11 cellular contexts compared by ENCODE assay signal in genomic region chr3:114449271-114450007, GRCh38.
DNase-seq lines count a peak whose midpoint lies in the region; ATAC-seq, FAIRE-seq and TF ChIP-seq lines count a peak whose summit lies in the region.
"Had no signal": no experiment of that assay in that cellular context is flagged by ENCODE, and none has a peak within 500 bp of the region (broad histone marks: within the 10 kb centered on the region; RNA-seq: fewer than 3 reads in every experiment).

No MANE protein-coding gene starts in this region.

- H3K27ac Mint-ChIP-seq in T-helper 2 cell treated with Interferon-gamma antibody and Interleukin-4, amounts not matched to agents 5 μg/mL and 100 μg/mL, for 36 hours: no peak overlapping the region
- H3K27ac Mint-ChIP-seq: activated naive CD8-positive, alpha-beta T cell treated with anti-CD3 and anti-CD28 coated beads, Interleukin-2, amount 10 ng/mL, durations not matched to agents 7 days and 5 days had no signal

- TF ChIP-seq POLR2A in H54 (IDR thresholded peaks at IDR 0.05; ENCODE audit: low read depth, low read length): no peak

- H3K36me3 ChIP-seq in right atrium auricular region: no peaks in the 10 kb centered on the region
- H3K36me3 ChIP-seq: pancreas had no signal

- H3K4me3 Mint-ChIP-seq in T-helper 2 cell treated with Interferon-gamma antibody and Interleukin-4, amounts not matched to agents 5 μg/mL and 100 μg/mL, for 36 hours: no peak overlapping the region
- H3K4me3 Mint-ChIP-seq: activated naive CD8-positive, alpha-beta T cell treated with anti-CD3 and anti-CD28 coated beads, Interleukin-2, amount 10 ng/mL, durations not matched to agents 7 days and 5 days had no signal

- H3K4me1 ChIP-seq in right atrium auricular region (peaks cover 0 to 59% of the 10 kb centered on the region in 2 donors), right cardiac atrium (ENCODE audit: control insufficient read depth, insufficient read depth, low read length) (no peaks in the 10 kb centered on the region)

- H3K4me1 Mint-ChIP-seq in T-helper 2 cell treated with Interferon-gamma antibody and Interleukin-4, amounts not matched to agents 5 μg/mL and 100 μg/mL, for 36 hours (ENCODE audit: low read depth): no peaks in the 10 kb centered on the region

- H3K9me3 Mint-ChIP-seq in T-helper 2 cell treated with Interferon-gamma antibody and Interleukin-4, amounts not matched to agents 5 μg/mL and 100 μg/mL, for 36 hours: no peaks in the 10 kb centered on the region
- H3K9me3 Mint-ChIP-seq: activated naive CD8-positive, alpha-beta T cell treated with anti-CD3 and anti-CD28 coated beads, Interleukin-2, amount 10 ng/mL, durations not matched to agents 7 days and 5 days had no signal

- H3K27ac ChIP-seq in right atrium auricular region (peak overlapping the region; percentile 35 to 82), right cardiac atrium (ENCODE audit: low read length) (no peak overlapping the region)
- H3K27ac ChIP-seq: hepatocyte had no signal

- no peak for DNase-seq in right atrium auricular region (ENCODE audit: low spot score)
- DNase-seq in right cardiac atrium: no peak
- DNase-seq in NCI-H1048 (lab: John Stamatoyannopoulos, UW): peak; percentile 25
- peak; percentile 70 for DNase-seq in epithelial cell of esophagus (ENCODE audit: low read depth)
- DNase-seq in T-helper 2 cell treated with Interferon-gamma antibody and Interleukin-4, amounts not matched to agents 5 μg/mL and 100 μg/mL, for 36 hours (ENCODE audit: low spot score): no peak
- no peak for DNase-seq in activated naive CD4-positive, alpha-beta T cell treated with anti-CD3 and anti-CD28 coated beads, Interleukin-2, amount 50 U/mL, for 16 hours
- no peak for DNase-seq in anterior cingulate cortex (lab: John Stamatoyannopoulos, UW)
- DNase-seq in H54 (ENCODE audit: insufficient read length, low spot score): no peak
- DNase-seq: activated naive CD8-positive, alpha-beta T cell treated with anti-CD3 and anti-CD28 coated beads, Interleukin-2, amount 10 ng/mL, durations not matched to agents 7 days and 5 days; pancreas had no signal

- intact Hi-C loops in right cardiac atrium (cut with DNase I): no loop called here

- no peaks in the 10 kb centered on the region for H3K9me3 ChIP-seq in right atrium auricular region
- H3K9me3 ChIP-seq in right cardiac atrium (ENCODE audit: control insufficient read depth, low read length): no peaks in the 10 kb centered on the region
- H3K9me3 ChIP-seq: pancreas had no signal

- peaks cover 8% of the 10 kb centered on the region for H3K27me3 Mint-ChIP-seq in T-helper 2 cell treated with Interferon-gamma antibody and Interleukin-4, amounts not matched to agents 5 μg/mL and 100 μg/mL, for 36 hours (ENCODE audit: low read depth)

- H3K36me3 Mint-ChIP-seq in T-helper 2 cell treated with Interferon-gamma antibody and Interleukin-4, amounts not matched to agents 5 μg/mL and 100 μg/mL, for 36 hours (ENCODE audit: low read depth): no peaks in the 10 kb centered on the region
- H3K36me3 Mint-ChIP-seq: activated naive CD8-positive, alpha-beta T cell treated with anti-CD3 and anti-CD28 coated beads, Interleukin-2, amount 10 ng/mL, durations not matched to agents 7 days and 5 days had no signal

- H3K27me3 ChIP-seq in right atrium auricular region: no peaks in the 10 kb centered on the region
- H3K27me3 ChIP-seq in right cardiac atrium (ENCODE audit: control insufficient read depth, insufficient read depth): no peaks in the 10 kb centered on the region
- H3K27me3 ChIP-seq: hepatocyte, pancreas had no signal

- ATAC-seq in right cardiac atrium: no peak
- ATAC-seq: pancreas had no signal

- WGBS in right cardiac atrium: 83% methylated on average over 9 of the region's 9 CpGs

- H3K4me3 ChIP-seq in right atrium auricular region (no peak overlapping the region), right cardiac atrium (ENCODE audit: low read length) (no peak overlapping the region), epithelial cell of esophagus (ENCODE audit: low read length) (peak overlapping the region; percentile 19)
- H3K4me3 ChIP-seq: hepatocyte, pancreas had no signal

- TF ChIP-seq CTCF in right atrium auricular region (IDR thresholded peaks at IDR 0.05) (no peak), epithelial cell of esophagus (IDR thresholded peaks at IDR 0.05; ENCODE audit: insufficient read depth, low read depth, low read length, missing control alignments) (no peak)

- no peak for FAIRE-seq in H54 (lab: Jason Lieb, UNC)

Comparison
In these comparisons a context has a peak if more than half of its experiments do, and no peak if none do; other contexts are left out.
1. DNase-seq: peak in NCI-H1048 (single experiment) and epithelial cell of esophagus (single experiment); none in right atrium auricular region (single experiment), right cardiac atrium (0 of 3), T-helper 2 cell treated with Interferon-gamma antibody and Interleukin-4, amounts not matched to agents 5 μg/mL and 100 μg/mL, for 36 hours (single experiment), activated naive CD4-positive, alpha-beta T cell treated with anti-CD3 and anti-CD28 coated beads, Interleukin-2, amount 50 U/mL, for 16 hours (single experiment), anterior cingulate cortex (0 of 58) and H54 (single experiment).